In genomic region chr5:8399471-8399870, GRCh38 we compare ENCODE assay signal across 13 cellular contexts.
"Had no signal": no experiment of that assay in that cellular context is flagged by ENCODE, and none has a peak within 500 bp of the region (broad histone marks: within the 10 kb centered on the region; RNA-seq: fewer than 3 reads in every experiment).

No MANE protein-coding gene starts in this region.

- ATAC-seq: gastroesophageal sphincter; heart right ventricle; left lung; stimulated activated naive CD8-positive, alpha-beta T cell treated with anti-CD3 and anti-CD28 coated beads, Interleukin-15, amount 100 ng/mL, for 72 hours had no signal

- H3K36me3 ChIP-seq: esophagus muscularis mucosa, gastroesophageal sphincter, heart right ventricle, left lung, suprapubic skin had no signal

- H3K9me3 ChIP-seq: esophagus muscularis mucosa, suprapubic skin had no signal

- H3K4me1 ChIP-seq: esophagus muscularis mucosa, gastroesophageal sphincter, heart right ventricle, left lung, suprapubic skin had no signal

- H3K4me3 ChIP-seq: esophagus muscularis mucosa, gastroesophageal sphincter, heart right ventricle, left lung, suprapubic skin had no signal

- DNase-seq: activated CD4-positive, alpha-beta T cell treated with anti-CD3 and anti-CD28 coated beads for 1 hour; dermis blood vessel endothelial cell; effector memory CD4-positive, alpha-beta T cell; heart right ventricle; left lung; occipital lobe; stimulated activated CD4-positive, alpha-beta T cell treated with anti-CD3 and anti-CD28 coated beads, Interleukin-12 subunit alpha, Interleukin-12 subunit beta, amount 100 ng/mL, for 4 hours; stimulated activated CD4-positive, alpha-beta T cell treated with anti-CD3 and anti-CD28 coated beads, Interleukin-2, amount 100 ng/mL, for 24 hours; stimulated activated naive CD8-positive, alpha-beta T cell treated with anti-CD3 and anti-CD28 coated beads, Interleukin-15, amount 100 ng/mL, for 72 hours had no signal

- H3K27me3 ChIP-seq: esophagus muscularis mucosa, gastroesophageal sphincter, heart right ventricle, left lung, suprapubic skin had no signal

- H3K27ac ChIP-seq: esophagus muscularis mucosa, gastroesophageal sphincter, heart right ventricle, left lung, suprapubic skin, VCaP had no signal
